ENCODE assay signal across 8 cellular contexts in the genomic region with DNA sequence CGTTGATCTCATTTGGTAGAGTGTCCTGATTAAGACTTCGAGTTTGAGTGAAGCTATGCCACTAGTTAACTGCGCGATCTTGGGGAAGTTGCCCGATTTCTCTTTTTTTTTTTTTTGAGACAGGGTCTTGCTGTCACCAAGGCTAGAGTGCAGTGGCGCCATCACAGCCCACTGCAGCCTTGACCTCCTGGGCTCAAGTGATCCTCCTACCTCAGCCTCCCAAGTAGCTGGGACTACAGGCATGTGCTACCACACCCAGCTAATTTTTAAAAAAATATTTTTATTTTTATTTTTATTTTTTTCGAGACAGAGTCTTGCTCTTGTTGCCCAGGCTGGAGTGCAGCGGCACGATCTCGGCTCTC. TPM values are rescaled to one million over a fixed set of nuclear protein-coding genes. Genes with fewer than 3 reads are reported as not detected.
A peak's percentile ranks its signal among the peaks of the same experiment; 100 is the strongest.
DNase-seq lines count a peak whose midpoint lies in the region; ATAC-seq, FAIRE-seq and TF ChIP-seq lines count a peak whose summit lies in the region.
"Not testable (repeated sequence)": the region's sequence is repeated elsewhere in the genome, so short reads cannot be mapped to it uniquely, and the experiment has no call there.

No MANE protein-coding gene starts in this region.

- H3K27me3 Mint-ChIP-seq in CD4-positive, CD25-positive, alpha-beta regulatory T cell; WTC11 (ENCODE audit: low read depth): not testable (repeated sequence)

- ATAC-seq in CD4-positive, CD25-positive, alpha-beta regulatory T cell (ENCODE audit: low read depth in 2 of 2); WTC11; GM12878: not testable (repeated sequence)

- in situ Hi-C loops in GM12878 (cut with MboI) = not testable (repeated sequence)

- H3K9me3 ChIP-seq in CD4-positive, CD25-positive, alpha-beta regulatory T cell (ENCODE audit: control insufficient read depth in 2 of 2, low read length in 2 of 2); GM12878 (replicated peaks; ENCODE audit: control insufficient read depth, insufficient read depth, low read length); esophagus squamous epithelium; liver (ENCODE audit: control insufficient read depth in 4 of 4, low read length in 3 of 4); ovary; thymus (ENCODE audit: control insufficient read depth): not testable (repeated sequence)

- H3K4me2 ChIP-seq in KMS-11 = peak overlapping the region; percentile 49
- H3K4me2 ChIP-seq in GM12878 (ENCODE audit: control insufficient read depth, insufficient read depth) = peak overlapping the region; percentile 96

- not testable (repeated sequence) for H3K9me3 Mint-ChIP-seq in CD4-positive, CD25-positive, alpha-beta regulatory T cell; WTC11

- H3K79me2 ChIP-seq in KMS-11 (ENCODE audit: insufficient read depth, low read depth) = not testable (repeated sequence)
- peaks cover 21% of the 10 kb centered on the region for H3K79me2 ChIP-seq in GM12878 (ENCODE audit: control insufficient read depth, insufficient read depth, low read length)

- SMC1A ChIA-PET in GM12878 (lab: Charles Lee; ENCODE audit: uncharacterized antibody, unreplicated experiment) = interaction anchor here (0.6 to 4.5 kb wide), 2 partner anchors 9 to 18 kb away, joined by 3 to 41 read pairs; no protein-coding TSS in a partner anchor

- RAD21 ChIA-PET in GM12878 (lab: Charles Lee; ENCODE audit: unreplicated experiment) = interaction anchor here (0.7 to 5.3 kb wide), 3 partner anchors 18 to 48 kb away, joined by 3 to 41 read pairs (median 37); a partner anchor contains a TSS

- peaks cover 14% of the 10 kb centered on the region for H3K36me3 Mint-ChIP-seq in CD4-positive, CD25-positive, alpha-beta regulatory T cell
- H3K36me3 Mint-ChIP-seq in WTC11 = peaks cover 35% of the 10 kb centered on the region

- H3K27ac Mint-ChIP-seq in CD4-positive, CD25-positive, alpha-beta regulatory T cell = peak overlapping the region; percentile 14 to 90 (median 84)
- H3K27ac Mint-ChIP-seq in WTC11 = peak overlapping the region; percentile 86

- H3K4me3 Mint-ChIP-seq in CD4-positive, CD25-positive, alpha-beta regulatory T cell = peak overlapping the region; percentile 90 to 96 (median 94)
- peak overlapping the region; percentile 89 for H3K4me3 Mint-ChIP-seq in WTC11

- peak overlapping the region; percentile 85 for H3K4me3 ChIP-seq in CD4-positive, CD25-positive, alpha-beta regulatory T cell (ENCODE audit: low read depth, low read length)
- H3K4me3 ChIP-seq in KMS-11 (IDR thresholded peaks at IDR 0.05; ENCODE audit: insufficient read depth, low read depth, low read length) = not testable (repeated sequence)
- H3K4me3 ChIP-seq in GM12878 (peak overlapping the region; percentile 87; the same call in 1 of the 2 replicates), esophagus squamous epithelium (peak overlapping the region; percentile 53 to 89 (median 79)), liver (ENCODE audit: low read depth in 1 of 3, low read length in 3 of 3) (peak overlapping the region in 2 of 3 donors; percentile 56 to 69), ovary (peak overlapping the region; percentile 64), thymus (ENCODE audit: low read length) (peak overlapping the region; percentile 82)

- peaks cover 44% of the 10 kb centered on the region for H3K4me1 ChIP-seq in CD4-positive, CD25-positive, alpha-beta regulatory T cell (ENCODE audit: control insufficient read depth, insufficient read depth, low read length, poor library complexity, severe bottlenecking)
- H3K4me1 ChIP-seq in KMS-11 (ENCODE audit: low read depth, poor library complexity, severe bottlenecking) (peaks cover 42% of the 10 kb centered on the region), GM12878 (ENCODE audit: control insufficient read depth, insufficient read depth, low read length) (peaks cover 28% of the 10 kb centered on the region), esophagus squamous epithelium (peaks cover 26 to 55% (median 28%) of the 10 kb centered on the region in 3 donors), liver (ENCODE audit: control insufficient read depth in 4 of 4, insufficient read depth in 4 of 4, low read length in 3 of 4) (peaks cover 0 to 38% (median 25%) of the 10 kb centered on the region in 4 donors), thymus (ENCODE audit: control insufficient read depth, insufficient read depth, low read length) (peaks cover 12% of the 10 kb centered on the region)
- not testable (repeated sequence) for H3K4me1 ChIP-seq in ovary (ENCODE audit: insufficient read depth)

- not testable (repeated sequence) for H3K27me3 ChIP-seq in CD4-positive, CD25-positive, alpha-beta regulatory T cell (ENCODE audit: control insufficient read depth, insufficient read depth, low read length); KMS-11 (ENCODE audit: insufficient read depth, low read depth); GM12878 (replicated peaks in 1 of 2; ENCODE audit: control insufficient read depth in 2 of 2, insufficient read depth in 2 of 2, low read length in 1 of 2); esophagus squamous epithelium; liver (ENCODE audit: control insufficient read depth in 4 of 4, insufficient read depth in 4 of 4, low read length in 3 of 4); ovary; thymus (ENCODE audit: control insufficient read depth, insufficient read depth)

- peak overlapping the region; percentile 78 for H2AFZ ChIP-seq in KMS-11 (ENCODE audit: low read depth)
- H2AFZ ChIP-seq in GM12878 (ENCODE audit: control insufficient read depth, low read depth, low read length) = peak overlapping the region; percentile 71

- H3K27ac ChIP-seq in CD4-positive, CD25-positive, alpha-beta regulatory T cell (ENCODE audit: insufficient read depth, low read length, poor library complexity, severe bottlenecking) = peak overlapping the region; percentile 74
- H3K27ac ChIP-seq in KMS-11 (peak overlapping the region; percentile 9; the same call in 1 of the 2 replicates), GM12878 (ENCODE audit: control insufficient read depth, insufficient read depth) (peak overlapping the region; percentile 59; the same call in 1 of the 2 replicates), esophagus squamous epithelium (peak overlapping the region; percentile 78 to 94 (median 92)), liver (ENCODE audit: low read depth in 1 of 2, low read length in 2 of 2) (peak overlapping the region; percentile 54 to 75), ovary (peak overlapping the region in 1 of 2 donors; percentile 77), thymus (ENCODE audit: low read depth) (peak overlapping the region; percentile 67)

- TF ChIP-seq POLR2A in GM12878 (IDR thresholded peaks at IDR 0.05; ENCODE audit: low read depth, low read length); esophagus squamous epithelium (IDR thresholded peaks at IDR 0.05); ovary (IDR thresholded peaks at IDR 0.05): not testable (repeated sequence)

- H3K36me3 ChIP-seq in CD4-positive, CD25-positive, alpha-beta regulatory T cell (ENCODE audit: control insufficient read depth, insufficient read depth, low read length); KMS-11 (ENCODE audit: insufficient read depth); ovary: not testable (repeated sequence)
- H3K36me3 ChIP-seq in GM12878 (ENCODE audit: control insufficient read depth in 2 of 2, insufficient read depth in 2 of 2, low read length in 1 of 2) = peaks cover 20 to 29% of the 10 kb centered on the region in 2 experiments
- peaks cover 5 to 42% (median 8%) of the 10 kb centered on the region in 3 donors for H3K36me3 ChIP-seq in esophagus squamous epithelium
- peaks cover 4 to 12% (median 7%) of the 10 kb centered on the region in 4 donors for H3K36me3 ChIP-seq in liver (ENCODE audit: control insufficient read depth in 4 of 4, insufficient read depth in 3 of 4, low read depth in 1 of 4, low read length in 3 of 4)
- peaks cover 11% of the 10 kb centered on the region for H3K36me3 ChIP-seq in thymus (ENCODE audit: control insufficient read depth, insufficient read depth)

- not testable (repeated sequence) for TF ChIP-seq RAD21 in GM12878 (IDR thresholded peaks at IDR 0.05; ENCODE audit: insufficient read depth, low read depth, low read length); liver (IDR thresholded peaks at IDR 0.05)

- H4K20me1 ChIP-seq in KMS-11 (ENCODE audit: insufficient read depth) = not testable (repeated sequence)
- H4K20me1 ChIP-seq in GM12878 (ENCODE audit: control insufficient read depth, insufficient read depth) = peaks cover 12% of the 10 kb centered on the region

- 60% methylated on average over 10 of the region's 10 CpGs for WGBS in GM12878 (ENCODE audit: insufficient coverage, insufficient replicate concordance, low lambda C conversion rate, missing lambda C conversion rate)
- 50 to 53% methylated on average over 10 of the region's 10 CpGs for WGBS in esophagus squamous epithelium, 2 donors
- 59% methylated on average over 10 of the region's 10 CpGs for WGBS in liver
- 26 to 28% (median 27%) methylated on average over 10 of the region's 10 CpGs for WGBS in ovary, 3 donors
- WGBS in thymus = 46% methylated on average over 10 of the region's 10 CpGs

- FAIRE-seq in GM12878 (lab: Jason Lieb, UNC) = not testable (repeated sequence)

- POLR2A ChIA-PET in WTC11 (lab: Charles Lee) = interaction anchor here (0.9 to 2.6 kb wide), 4 partner anchors 10 to 90 kb away, joined by 3 to 31 read pairs (median 10); a partner anchor contains a TSS
- POLR2A ChIA-PET in GM12878 (lab: Charles Lee) = interaction anchor here (0.6 to 5.0 kb wide), 5 partner anchors 9 to 70 kb away, joined by 4 to 52 read pairs (median 22); a partner anchor contains a TSS

- intact Hi-C loops in GM12878 (cut with micrococcal nuclease; ENCODE audit: unreplicated experiment) = not testable (repeated sequence)
- intact Hi-C loops in esophagus squamous epithelium (cut with DNase I) (loop anchor here (10.0 kb wide), 1 partner anchor 51 kb away; a partner anchor contains a TSS), ovary (cut with DNase I) (loop anchor here in 1 of 4 donors (5.0 kb wide), 1 partner anchor 53 kb away; a partner anchor contains a TSS)

- TF ChIP-seq EP300 in GM12878 (IDR thresholded peaks at IDR 0.05; ENCODE audit: borderline replicate concordance in 1 of 2, control insufficient read depth in 1 of 2, low read depth in 2 of 2, low read length in 2 of 2); ovary (IDR thresholded peaks at IDR 0.05): not testable (repeated sequence)

- BruUV-seq in GM12878 (replicated peaks; lab: Mats Ljungman, UMichigan) = not testable (repeated sequence)

- peaks cover 9 to 55% (median 31%) of the 10 kb centered on the region in 4 donors for H3K4me1 Mint-ChIP-seq in CD4-positive, CD25-positive, alpha-beta regulatory T cell
- peaks cover 38% of the 10 kb centered on the region for H3K4me1 Mint-ChIP-seq in WTC11

- not testable (repeated sequence) for TF ChIP-seq CTCF in KMS-11 (conservative IDR thresholded peaks at IDR 0.05; ENCODE audit: low read depth, low read length); WTC11 (IDR thresholded peaks at IDR 0.05); GM12878 (IDR thresholded peaks at IDR 0.05 in 2 of 3, conservative IDR thresholded peaks at IDR 0.05 in 1 of 3; ENCODE audit: control insufficient read depth in 2 of 3, extremely low read depth in 1 of 3, insufficient read depth in 1 of 3, low read depth in 3 of 3, low read length in 3 of 3); esophagus squamous epithelium (IDR thresholded peaks at IDR 0.05); liver (IDR thresholded peaks at IDR 0.05; ENCODE audit: low read depth, low read length, missing input control); ovary (IDR thresholded peaks at IDR 0.05)

- DNase-seq in CD4-positive, CD25-positive, alpha-beta regulatory T cell; WTC11 (ENCODE audit: low spot score); GM12878 (ENCODE audit: low read depth, low spot score); esophagus squamous epithelium (lab: John Stamatoyannopoulos, UW); ovary: not testable (repeated sequence)

- peak overlapping the region; percentile 26; the same call in 1 of the 2 replicates for H3K9ac ChIP-seq in KMS-11
- H3K9ac ChIP-seq in GM12878 (ENCODE audit: control insufficient read depth, insufficient read depth, low read length) = peak overlapping the region; percentile 61; the same call in 1 of the 2 replicates
- peak overlapping the region; percentile 45 to 62 for H3K9ac ChIP-seq in liver (ENCODE audit: low read depth in 1 of 2, low read length in 2 of 2)

- CTCF ChIA-PET in WTC11 (lab: Charles Lee) (interaction anchor here (0.6 to 8.5 kb wide), 8 partner anchors 21 to 577 kb away, joined by 3 to 181 read pairs (median 46); a partner anchor contains a TSS), GM12878 (lab: Yijun Ruan, JAX) (interaction anchor here (0.6 to 8.7 kb wide), 10 partner anchors 18 to 219 kb away, joined by 3 to 121 read pairs (median 8); a partner anchor contains a TSS)

RNA-seq across cellular contexts. Expression of a gene that starts 0.9 kb away (rescaled TPM):
- 8.2 TPM for total RNA-seq in CD4-positive, CD25-positive, alpha-beta regulatory T cell
- 10 to 100 TPM in 3 of 4 donors, 1 to 10 TPM in 1; 8.0 to 19.2 (median 13.2) TPM for polyA plus RNA-seq in CD4-positive, CD25-positive, alpha-beta regulatory T cell
- total RNA-seq in WTC11 (2021) (21.2 to 25.5 TPM (median 22.7 TPM) in 3 replicates), GM12878 (2014; rRNA removed) (4.2 and 5.6 TPM in 2 replicates), GM12878 (2014; rRNA removed; fragmentation: Illumina TruSeq; extraction: Trizol) (1.8 and 2.0 TPM in 2 replicates), GM12878 (2021) (3.4 and 3.9 TPM in 2 replicates), esophagus squamous epithelium (10 to 100 TPM in 1 of 4 donors, 1 to 10 TPM in 3; 4.3 to 15.8 (median 7.9) TPM), liver (1 to 10 TPM; 3.2 to 4.3 TPM), ovary (10 to 100 TPM in 3 of 7 donors, 1 to 10 TPM in 4; 5.8 to 14.7 (median 8.5) TPM)
- 0.34 and 0.52 TPM in 2 replicates for total RNA-seq in GM12878 (2013; cell fraction: nucleolus; rRNA removed)
- 0.56 TPM for polyA plus RNA-seq in GM12878 (2011; ENCODE audit: low read depth)
- polyA plus RNA-seq in GM12878 (2011; rRNA removed) (0.29 and 0.58 TPM in 2 replicates), GM12878 (2014; fragmentation: Illumina TruSeq; extraction: Trizol) (0.24 and 0.56 TPM in 2 replicates), GM12878 (2014; fragmentation: Nextera tagmentation; extraction: Ambion mirVana) (under 1 TPM; 0.08 to 0.24 TPM), GM12878 (2014; rRNA removed) (4.9 and 5.6 TPM in 2 replicates), GM12878 (2016; fragmentation: Nextera tagmentation; extraction: Ambion mirVana) (1 to 10 TPM; 4.7 to 5.3 TPM), liver (1 to 10 TPM; 3.9 to 4.6 TPM), ovary (1 to 10 TPM in 1 of 2 donors, under 1 TPM in 1; 0.38 to 8.1 TPM), thymus (14.9 TPM)
- polyA plus RNA-seq in GM12878 (2011; cell fraction: cytosol; rRNA removed) = 0.87 and 1.3 TPM in 2 replicates
- polyA plus RNA-seq in GM12878 (2011; cell fraction: nucleus; rRNA removed) = 1.1 and 1.2 TPM in 2 replicates
- polyA plus RNA-seq in GM12878 (2012) = 2.0 and 2.2 TPM in 2 replicates
- 0.21 and 0.22 TPM in 2 replicates for polyA minus RNA-seq in GM12878 (2011; rRNA and poly(A)+ RNA removed)
- 0.94 TPM in 1 of 2 replicates, not detected in the other for polyA minus RNA-seq in GM12878 (2011; cell fraction: cytosol; rRNA and poly(A)+ RNA removed)
- 0.73 and 1.1 TPM in 2 replicates for polyA minus RNA-seq in GM12878 (2011; cell fraction: nucleus; rRNA and poly(A)+ RNA removed)

RNA-seq across cellular contexts. Expression of a gene that starts 6.7 kb away (rescaled TPM):
- total RNA-seq in CD4-positive, CD25-positive, alpha-beta regulatory T cell = 153 TPM
- polyA plus RNA-seq in CD4-positive, CD25-positive, alpha-beta regulatory T cell = 100 to 1,000 TPM; 493 to 633 (median 527) TPM
- total RNA-seq in WTC11 (2021) (1,045 to 1,242 TPM (median 1,195 TPM) in 3 replicates), GM12878 (2014; rRNA removed) (1,631 and 1,672 TPM in 2 replicates), GM12878 (2014; rRNA removed; fragmentation: Illumina TruSeq; extraction: Trizol) (1,031 and 1,059 TPM in 2 replicates), GM12878 (2021) (916 and 925 TPM in 2 replicates), esophagus squamous epithelium (100 to 1,000 TPM; 547 to 938 (median 723) TPM), liver (100 to 1,000 TPM; 190 to 252 TPM), ovary (100 to 1,000 TPM; 136 to 443 (median 295) TPM)
- 241 and 245 TPM in 2 replicates for total RNA-seq in GM12878 (2013; cell fraction: nucleolus; rRNA removed)
- 983 TPM for polyA plus RNA-seq in GM12878 (2011; ENCODE audit: low read depth)
- polyA plus RNA-seq in GM12878 (2011; rRNA removed) (2,490 and 3,306 TPM in 2 replicates), GM12878 (2014; fragmentation: Illumina TruSeq; extraction: Trizol) (1,383 and 1,555 TPM in 2 replicates), GM12878 (2014; fragmentation: Nextera tagmentation; extraction: Ambion mirVana) (1,000 to 10,000 TPM; 5,044 to 7,349 TPM), GM12878 (2014; rRNA removed) (993 and 1,045 TPM in 2 replicates), GM12878 (2016; fragmentation: Nextera tagmentation; extraction: Ambion mirVana) (1,000 to 10,000 TPM; 1,723 to 1,836 TPM), liver (100 to 1,000 TPM; 540 to 547 TPM), ovary (100 to 1,000 TPM; 267 to 594 TPM), thymus (282 TPM)
- polyA plus RNA-seq in GM12878 (2011; cell fraction: cytosol; rRNA removed) = 4,014 and 4,139 TPM in 2 replicates
- polyA plus RNA-seq in GM12878 (2011; cell fraction: nucleus; rRNA removed) = 1,795 and 2,574 TPM in 2 replicates
- 950 and 1,245 TPM in 2 replicates for polyA plus RNA-seq in GM12878 (2012)
- 2,164 and 3,065 TPM in 2 replicates for polyA minus RNA-seq in GM12878 (2011; rRNA and poly(A)+ RNA removed)
- 419 and 459 TPM in 2 replicates for polyA minus RNA-seq in GM12878 (2011; cell fraction: cytosol; rRNA and poly(A)+ RNA removed)
- 411 and 481 TPM in 2 replicates for polyA minus RNA-seq in GM12878 (2011; cell fraction: nucleus; rRNA and poly(A)+ RNA removed)

RNA-seq across cellular contexts. Expression of a gene that starts 22.0 kb away (rescaled TPM):
- total RNA-seq in CD4-positive, CD25-positive, alpha-beta regulatory T cell = 63.5 TPM
- polyA plus RNA-seq in CD4-positive, CD25-positive, alpha-beta regulatory T cell = 10 to 100 TPM; 44.4 to 57.0 (median 48.4) TPM
- 141 to 158 TPM (median 149 TPM) in 3 replicates for total RNA-seq in WTC11 (2021)
- total RNA-seq in GM12878 (2013; cell fraction: nucleolus; rRNA removed) = 29.4 and 32.9 TPM in 2 replicates
- 76.5 and 80.4 TPM in 2 replicates for total RNA-seq in GM12878 (2014; rRNA removed)
- total RNA-seq in GM12878 (2014; rRNA removed; fragmentation: Illumina TruSeq; extraction: Trizol) = 49.5 and 51.2 TPM in 2 replicates
- 124 and 135 TPM in 2 replicates for total RNA-seq in GM12878 (2021)
- 20.1 TPM for polyA plus RNA-seq in GM12878 (2011; ENCODE audit: low read depth)
- polyA plus RNA-seq in GM12878 (2011; rRNA removed) = 32.5 and 68.4 TPM in 2 replicates
- 69.1 and 92.3 TPM in 2 replicates for polyA plus RNA-seq in GM12878 (2011; cell fraction: cytosol; rRNA removed)
- 159 and 187 TPM in 2 replicates for polyA plus RNA-seq in GM12878 (2011; cell fraction: nucleus; rRNA removed)
- polyA plus RNA-seq in GM12878 (2012) = 40.8 and 41.4 TPM in 2 replicates
- 33.9 and 87.5 TPM in 2 replicates for polyA plus RNA-seq in GM12878 (2014; fragmentation: Illumina TruSeq; extraction: Trizol)
- 1 to 10 TPM; 2.5 to 5.2 TPM for polyA plus RNA-seq in GM12878 (2014; fragmentation: Nextera tagmentation; extraction: Ambion mirVana)
- 68.9 and 77.6 TPM in 2 replicates for polyA plus RNA-seq in GM12878 (2014; rRNA removed)
- 100 to 1,000 TPM; 110 to 112 TPM for polyA plus RNA-seq in GM12878 (2016; fragmentation: Nextera tagmentation; extraction: Ambion mirVana)
- polyA minus RNA-seq in GM12878 (2011; rRNA and poly(A)+ RNA removed) = 97.6 and 110 TPM in 2 replicates
- 31.0 and 39.1 TPM in 2 replicates for polyA minus RNA-seq in GM12878 (2011; cell fraction: cytosol; rRNA and poly(A)+ RNA removed)
- 25.4 and 49.1 TPM in 2 replicates for polyA minus RNA-seq in GM12878 (2011; cell fraction: nucleus; rRNA and poly(A)+ RNA removed)
- 10 to 100 TPM; 50.6 to 60.0 (median 54.0) TPM for total RNA-seq in esophagus squamous epithelium
- total RNA-seq in liver = 10 to 100 TPM; 39.8 to 41.0 TPM
- 10 to 100 TPM; 15.2 to 31.6 TPM for polyA plus RNA-seq in liver
- 10 to 100 TPM; 13.9 to 84.3 (median 63.0) TPM for total RNA-seq in ovary
- 10 to 100 TPM; 23.7 to 30.1 TPM for polyA plus RNA-seq in ovary
- 32.2 TPM for polyA plus RNA-seq in thymus

RNA-seq across cellular contexts. Expression of a gene that starts 22.9 kb away (rescaled TPM):
- total RNA-seq in CD4-positive, CD25-positive, alpha-beta regulatory T cell = 1.9 TPM
- 1 to 10 TPM; 1.7 to 4.0 (median 2.1) TPM for polyA plus RNA-seq in CD4-positive, CD25-positive, alpha-beta regulatory T cell
- 47.1 to 61.8 TPM (median 49.1 TPM) in 3 replicates for total RNA-seq in WTC11 (2021)
- total RNA-seq in GM12878 (2013; cell fraction: nucleolus; rRNA removed) = 43.5 and 44.8 TPM in 2 replicates
- total RNA-seq in GM12878 (2014; rRNA removed) = 112 and 117 TPM in 2 replicates
- 69.1 and 70.8 TPM in 2 replicates for total RNA-seq in GM12878 (2014; rRNA removed; fragmentation: Illumina TruSeq; extraction: Trizol)
- 68.6 and 72.7 TPM in 2 replicates for total RNA-seq in GM12878 (2021)
- 16.7 TPM for polyA plus RNA-seq in GM12878 (2011; ENCODE audit: low read depth)
- 70.1 and 82.6 TPM in 2 replicates for polyA plus RNA-seq in GM12878 (2011; rRNA removed)
- 116 and 142 TPM in 2 replicates for polyA plus RNA-seq in GM12878 (2011; cell fraction: cytosol; rRNA removed)
- polyA plus RNA-seq in GM12878 (2011; cell fraction: nucleus; rRNA removed) = 188 and 221 TPM in 2 replicates
- 34.8 and 49.7 TPM in 2 replicates for polyA plus RNA-seq in GM12878 (2012)
- 103 and 113 TPM in 2 replicates for polyA plus RNA-seq in GM12878 (2014; fragmentation: Illumina TruSeq; extraction: Trizol)
- polyA plus RNA-seq in GM12878 (2014; fragmentation: Nextera tagmentation; extraction: Ambion mirVana) = 10 to 100 TPM; 34.5 to 47.3 TPM
- 138 and 148 TPM in 2 replicates for polyA plus RNA-seq in GM12878 (2014; rRNA removed)
- 100 to 1,000 TPM; 131 to 132 TPM for polyA plus RNA-seq in GM12878 (2016; fragmentation: Nextera tagmentation; extraction: Ambion mirVana)
- polyA minus RNA-seq in GM12878 (2011; rRNA and poly(A)+ RNA removed) = 43.1 and 77.0 TPM in 2 replicates
- 37.1 and 52.8 TPM in 2 replicates for polyA minus RNA-seq in GM12878 (2011; cell fraction: cytosol; rRNA and poly(A)+ RNA removed)
- 58.0 and 75.9 TPM in 2 replicates for polyA minus RNA-seq in GM12878 (2011; cell fraction: nucleus; rRNA and poly(A)+ RNA removed)
- total RNA-seq in esophagus squamous epithelium = 10 to 100 TPM in 3 of 4 donors, 1 to 10 TPM in 1; 5.9 to 20.0 (median 12.8) TPM
- total RNA-seq in liver = 10 to 100 TPM in 1 of 2 donors, under 1 TPM in 1; 0.25 to 26.0 TPM
- 1 to 10 TPM; 1.3 to 3.9 TPM for polyA plus RNA-seq in liver
- total RNA-seq in ovary = 1 to 10 TPM in 2 of 7 donors, under 1 TPM in 5; 0.18 to 1.6 (median 0.74) TPM
- 1 to 10 TPM in 1 of 2 donors, under 1 TPM in 1; 0.68 to 1.6 TPM for polyA plus RNA-seq in ovary
- polyA plus RNA-seq in thymus = 5.9 TPM

RNA-seq across cellular contexts. Expression of a gene that starts 30.6 kb away (rescaled TPM):
- 6.6 TPM for total RNA-seq in CD4-positive, CD25-positive, alpha-beta regulatory T cell
- polyA plus RNA-seq in CD4-positive, CD25-positive, alpha-beta regulatory T cell = 1 to 10 TPM; 2.2 to 5.1 (median 4.5) TPM
- total RNA-seq in WTC11 (2021) (3.1 to 5.3 TPM (median 4.9 TPM) in 3 replicates), GM12878 (2014; rRNA removed) (2.8 and 4.7 TPM in 2 replicates), GM12878 (2014; rRNA removed; fragmentation: Illumina TruSeq; extraction: Trizol) (4.0 and 4.3 TPM in 2 replicates), GM12878 (2021) (3.1 and 3.8 TPM in 2 replicates), esophagus squamous epithelium (1 to 10 TPM; 2.3 to 5.9 (median 4.8) TPM), liver (1 to 10 TPM; 2.0 to 3.6 TPM), ovary (10 to 100 TPM; 13.9 to 67.6 (median 16.7) TPM)
- total RNA-seq in GM12878 (2013; cell fraction: nucleolus; rRNA removed) = 13.0 and 13.8 TPM in 2 replicates
- 7.8 TPM for polyA plus RNA-seq in GM12878 (2011; ENCODE audit: low read depth)
- polyA plus RNA-seq in GM12878 (2011; rRNA removed) (5.6 and 6.9 TPM in 2 replicates), GM12878 (2014; fragmentation: Illumina TruSeq; extraction: Trizol) (5.2 and 5.4 TPM in 2 replicates), GM12878 (2014; fragmentation: Nextera tagmentation; extraction: Ambion mirVana) (1 to 10 TPM; 1.4 to 2.5 TPM), GM12878 (2014; rRNA removed) (3.1 and 3.3 TPM in 2 replicates), GM12878 (2016; fragmentation: Nextera tagmentation; extraction: Ambion mirVana) (1 to 10 TPM; 3.5 to 5.4 TPM), liver (1 to 10 TPM in 1 of 2 donors, under 1 TPM in 1; 0.92 to 2.3 TPM), ovary (10 to 100 TPM; 11.2 to 16.5 TPM), thymus (11.5 TPM)
- polyA plus RNA-seq in GM12878 (2011; cell fraction: cytosol; rRNA removed) = 6.6 and 7.0 TPM in 2 replicates
- 3.3 and 4.4 TPM in 2 replicates for polyA plus RNA-seq in GM12878 (2011; cell fraction: nucleus; rRNA removed)
- 7.4 and 7.6 TPM in 2 replicates for polyA plus RNA-seq in GM12878 (2012)
- 5.8 and 6.2 TPM in 2 replicates for polyA minus RNA-seq in GM12878 (2011; rRNA and poly(A)+ RNA removed)
- polyA minus RNA-seq in GM12878 (2011; cell fraction: cytosol; rRNA and poly(A)+ RNA removed) = 1.0 TPM in 1 of 2 replicates, not detected in the other
- 1.7 TPM in 2 replicates for polyA minus RNA-seq in GM12878 (2011; cell fraction: nucleus; rRNA and poly(A)+ RNA removed)
